ENCODE assay signal across 8 cellular contexts in genomic region chr4:40897557-40898203, GRCh38.
DNase-seq lines count a peak whose midpoint lies in the region; ATAC-seq and TF ChIP-seq lines count a peak whose summit lies in the region.

No MANE protein-coding gene starts in this region.

- peak; percentile 71 for DNase-seq in EH (ENCODE audit: low read depth)
- DNase-seq in HAP-1 (ENCODE audit: low spot score in 2 of 2), result peak; percentile 76 to 93
- peak; percentile 45 for DNase-seq in NCI-H146 treated with DMSO at 0.1 percent for 48 hours (lab: John Stamatoyannopoulos, UW; ENCODE audit: unreplicated experiment)
- DNase-seq in T-helper 9 cell, result peak; percentile 48
- DNase-seq in astrocyte of the cerebellum (ENCODE audit: low read depth), result no peak
- peak in 46 of 51 donors; percentile 4 to 82 (median 55) for DNase-seq in hypothalamus (lab: John Stamatoyannopoulos, UW)
- peak; percentile 56 for DNase-seq in smooth muscle cell of the brain vasculature (ENCODE audit: low read depth, low spot score)

- H3K4me3 ChIP-seq in HAP-1, result peak overlapping the region; percentile 13; the same call in 1 of the 2 replicates
- H3K4me3 ChIP-seq in astrocyte of the cerebellum (ENCODE audit: low read depth, low read length), result no peak overlapping the region

- in situ Hi-C loops in HAP-1 (cut with MboI; ENCODE audit: low sequenced_read_pairs), result loop anchor here (10.0 kb wide), 1 partner anchor 163 kb away; no protein-coding TSS in a partner anchor
- in situ Hi-C loops in astrocyte of the cerebellum (cut with HindIII; ENCODE audit: low sequenced_read_pairs), result no loop called here

- 0 out of 2 replicates have a peak, but pooled peaks cover 3% of the 10 kb centered on the region for H3K4me1 ChIP-seq in HAP-1

- H3K9me3 ChIP-seq in HAP-1, result no peaks in the 10 kb centered on the region

- peak; percentile 77 for TF ChIP-seq CTCF in astrocyte of the cerebellum (IDR thresholded peaks at IDR 0.05; ENCODE audit: low read depth, low read length, missing control alignments)

- no peaks in the 10 kb centered on the region for H3K27me3 ChIP-seq in HAP-1 (ENCODE audit: low read depth)

- no peak for ATAC-seq in HG03139 (IDR thresholded peaks at IDR 0.05; ENCODE audit: unreplicated experiment)

- no peaks in the 10 kb centered on the region for H3K36me3 ChIP-seq in HAP-1 (replicated peaks)
